ENCODE assay signal across 8 cellular contexts in genomic region chr9:95516221-95516735, GRCh38.
DNase-seq lines count a peak whose midpoint lies in the region; ATAC-seq lines count a peak whose summit lies in the region.

No MANE protein-coding gene starts in this region.

- H3K9me3 Mint-ChIP-seq in activated naive CD4-positive, alpha-beta T cell treated with anti-CD3 and anti-CD28 coated beads, Interleukin-2, amount 50 U/mL, for 24 hours = peaks cover 5% of the 10 kb centered on the region
- peaks cover 6 to 10% of the 10 kb centered on the region in 2 donors for H3K9me3 Mint-ChIP-seq in stimulated activated naive B cell treated with anti-CD40 and anti-IgM and Interleukin-4, amounts not matched to agents 10 μg/mL and 1 μg/mL and 100 μg/mL, for 72 hours

- H3K27me3 ChIP-seq in iPS-15b (ENCODE audit: control insufficient read depth, insufficient read depth, low read length) = peaks cover 80% of the 10 kb centered on the region

- H3K27me3 Mint-ChIP-seq in activated naive CD4-positive, alpha-beta T cell treated with anti-CD3 and anti-CD28 coated beads, Interleukin-2, amount 50 U/mL, for 24 hours = peaks cover 2% of the 10 kb centered on the region
- H3K27me3 Mint-ChIP-seq in stimulated activated naive B cell treated with anti-CD40 and anti-IgM and Interleukin-4, amounts not matched to agents 10 μg/mL and 1 μg/mL and 100 μg/mL, for 72 hours = peaks cover 79 to 95% of the 10 kb centered on the region in 2 donors

- peak in 1 of 2 donors; percentile 39 for ATAC-seq in stimulated activated naive B cell treated with anti-CD40 and anti-IgM and Interleukin-4, amounts not matched to agents 10 μg/mL and 1 μg/mL and 100 μg/mL, for 72 hours (replicated peaks)

- H3K4me3 Mint-ChIP-seq in activated naive CD4-positive, alpha-beta T cell treated with anti-CD3 and anti-CD28 coated beads, Interleukin-2, amount 50 U/mL, for 24 hours = peak overlapping the region; percentile 100
- H3K4me3 Mint-ChIP-seq in stimulated activated naive B cell treated with anti-CD40 and anti-IgM and Interleukin-4, amounts not matched to agents 10 μg/mL and 1 μg/mL and 100 μg/mL, for 72 hours = peak overlapping the region; percentile 87 to 93

- no peaks in the 10 kb centered on the region for H3K36me3 ChIP-seq in iPS-15b (ENCODE audit: control insufficient read depth, insufficient read depth, low read length)

- H3K4me3 ChIP-seq in iPS-15b (ENCODE audit: low read depth, low read length) = peak overlapping the region; percentile 70

- H3K4me1 ChIP-seq in iPS-15b (ENCODE audit: control insufficient read depth, insufficient read depth, low read length) = peaks cover 32% of the 10 kb centered on the region

- H3K9ac ChIP-seq in iPS-15b (ENCODE audit: low read depth, low read length) = no peak overlapping the region

- peak; percentile 25 for DNase-seq in stimulated activated CD4-positive, alpha-beta T cell treated with anti-CD3 and anti-CD28 coated beads, Interleukin-15, amount 100 ng/mL, for 24 hours
- DNase-seq in stimulated activated CD4-positive, alpha-beta T cell treated with anti-CD3 and anti-CD28 coated beads, Interleukin-2, amount 100 ng/mL, for 48 hours = no peak
- no peak for DNase-seq in stimulated activated naive B cell treated with anti-CD40 and anti-IgM and Interleukin-4, amounts not matched to agents 10 μg/mL and 1 μg/mL and 100 μg/mL, for 72 hours
- DNase-seq in NOMO-1 treated with DMSO at 0.1 percent for 48 hours (lab: John Stamatoyannopoulos, UW; ENCODE audit: unreplicated experiment) = no peak
- DNase-seq in putamen (ENCODE audit: low spot score) = no peak
- no peak for DNase-seq in GDM1 (lab: John Stamatoyannopoulos, UW)

- H3K36me3 Mint-ChIP-seq in activated naive CD4-positive, alpha-beta T cell treated with anti-CD3 and anti-CD28 coated beads, Interleukin-2, amount 50 U/mL, for 24 hours = peaks cover 3% of the 10 kb centered on the region
- peaks cover 4 to 5% of the 10 kb centered on the region in 2 donors for H3K36me3 Mint-ChIP-seq in stimulated activated naive B cell treated with anti-CD40 and anti-IgM and Interleukin-4, amounts not matched to agents 10 μg/mL and 1 μg/mL and 100 μg/mL, for 72 hours

- peak overlapping the region; percentile 96 for H3K27ac Mint-ChIP-seq in activated naive CD4-positive, alpha-beta T cell treated with anti-CD3 and anti-CD28 coated beads, Interleukin-2, amount 50 U/mL, for 24 hours
- H3K27ac Mint-ChIP-seq in stimulated activated naive B cell treated with anti-CD40 and anti-IgM and Interleukin-4, amounts not matched to agents 10 μg/mL and 1 μg/mL and 100 μg/mL, for 72 hours = peak overlapping the region; percentile 84

- H3K9me3 ChIP-seq in iPS-15b (ENCODE audit: control insufficient read depth, insufficient read depth, low read length) = peaks cover 3% of the 10 kb centered on the region

- peaks cover 30% of the 10 kb centered on the region for H3K4me1 Mint-ChIP-seq in activated naive CD4-positive, alpha-beta T cell treated with anti-CD3 and anti-CD28 coated beads, Interleukin-2, amount 50 U/mL, for 24 hours
- peaks cover 14 to 20% of the 10 kb centered on the region in 2 donors for H3K4me1 Mint-ChIP-seq in stimulated activated naive B cell treated with anti-CD40 and anti-IgM and Interleukin-4, amounts not matched to agents 10 μg/mL and 1 μg/mL and 100 μg/mL, for 72 hours
